17 cellular contexts compared by ENCODE assay signal in genomic region chr17:68400404-68400735, GRCh38. TPM values are rescaled to one million over a fixed set of nuclear protein-coding genes. Genes with fewer than 3 reads are reported as not detected.
DNase-seq lines count a peak whose midpoint lies in the region; ATAC-seq, FAIRE-seq and TF ChIP-seq lines count a peak whose summit lies in the region.
"Had no signal": no experiment of that assay in that cellular context is flagged by ENCODE, and none has a peak within 500 bp of the region (broad histone marks: within the 10 kb centered on the region; RNA-seq: fewer than 3 reads in every experiment).

No MANE protein-coding gene starts in this region.

- TF ChIP-seq EP300 in HepG2 (IDR thresholded peaks at IDR 0.05; ENCODE audit: low read depth in 2 of 2, low read length in 2 of 2): no peak
- TF ChIP-seq EP300 in HepG2 (CRISPR knock-in tag; IDR thresholded peaks at IDR 0.05; ENCODE audit: borderline replicate concordance): no peak

- H3K9me3 ChIP-seq in HepG2 (ENCODE audit: low read length): peaks cover 4% of the 10 kb centered on the region; the same call in 1 of the 2 replicates
- H3K9me3 ChIP-seq in esophagus squamous epithelium: peaks cover 0 to under 1% (median 0%) of the 10 kb centered on the region in 3 donors

- H3K9ac ChIP-seq in HepG2 (ENCODE audit: insufficient read depth, low read depth, low read length): no peak overlapping the region

- H3K36me3 ChIP-seq in HepG2 (replicated peaks in 1 of 2; ENCODE audit: control insufficient read depth in 1 of 2, insufficient read depth in 2 of 2, low read length in 2 of 2) (no peaks in the 10 kb centered on the region; a peak in 1 of 5 replicates), esophagus squamous epithelium (no peaks in the 10 kb centered on the region)
- H3K36me3 ChIP-seq: heart left ventricle had no signal

- peak overlapping the region; percentile 14; the same call in 1 of the 2 replicates for H3K4me2 ChIP-seq in HepG2 (ENCODE audit: low read depth, low read length)

- peak overlapping the region; percentile 88 for H3K27ac Mint-ChIP-seq in activated CD4-positive, alpha-beta T cell treated with anti-CD3 and anti-CD28 coated beads, Interleukin-2, amount 10 ng/mL, durations not matched to agents 24 days and 14 days
- peak overlapping the region; percentile 48 for H3K27ac Mint-ChIP-seq in activated CD8-positive, alpha-beta T cell treated with anti-CD3 and anti-CD28 coated beads, Interleukin-2, amount 10 ng/mL, durations not matched to agents 7 days and 5 days
- H3K27ac Mint-ChIP-seq in stimulated activated naive CD8-positive, alpha-beta T cell treated with anti-CD3 and anti-CD28 coated beads, Interleukin-15, amount 100 ng/mL, for 72 hours: peak overlapping the region; percentile 93 to 100

- H3K4me1 Mint-ChIP-seq in activated CD4-positive, alpha-beta T cell treated with anti-CD3 and anti-CD28 coated beads, Interleukin-2, amount 10 ng/mL, durations not matched to agents 24 days and 14 days: peaks cover 33% of the 10 kb centered on the region
- peaks cover 39% of the 10 kb centered on the region for H3K4me1 Mint-ChIP-seq in activated CD8-positive, alpha-beta T cell treated with anti-CD3 and anti-CD28 coated beads, Interleukin-2, amount 10 ng/mL, durations not matched to agents 7 days and 5 days (ENCODE audit: low read depth)
- peaks cover 41% of the 10 kb centered on the region for H3K4me1 Mint-ChIP-seq in stimulated activated naive CD8-positive, alpha-beta T cell treated with anti-CD3 and anti-CD28 coated beads, Interleukin-15, amount 100 ng/mL, for 72 hours

- no peaks in the 10 kb centered on the region for H3K79me2 ChIP-seq in HepG2 (ENCODE audit: insufficient read depth, low read length)

- in situ Hi-C loops in HepG2 (cut with HindIII; ENCODE audit: extremely low pct_ligation_motif_present, low pct_unique_long_range_greater_than_20kb): no loop called here

- H3K27ac ChIP-seq in HepG2 (ENCODE audit: extremely low read length, insufficient read depth, low read length) (no peak overlapping the region), esophagus squamous epithelium (peak overlapping the region in 1 of 4 donors; percentile 26)

- no TSS peak for BruUV-seq in HepG2 (replicated peaks; lab: Mats Ljungman, UMichigan)

- no peak for FAIRE-seq in HepG2 (lab: Jason Lieb, UNC)
- FAIRE-seq: A204.1 had no signal

- no peak for ATAC-seq in activated CD8-positive, alpha-beta T cell treated with anti-CD3 and anti-CD28 coated beads, Interleukin-2, amount 10 ng/mL, durations not matched to agents 7 days and 5 days
- no peak for ATAC-seq in HepG2
- no peak for ATAC-seq in stimulated activated naive CD8-positive, alpha-beta T cell treated with anti-CD3 and anti-CD28 coated beads, Interleukin-15, amount 100 ng/mL, for 72 hours
- no peak for ATAC-seq in activated CD4-positive, CD25-positive, alpha-beta regulatory T cell treated with anti-CD3 and anti-CD28 coated beads, Interleukin-2, amount 50 U/mL, for 24 hours
- ATAC-seq: Panc1 had no signal

- H3K4me3 Mint-ChIP-seq in activated CD4-positive, alpha-beta T cell treated with anti-CD3 and anti-CD28 coated beads, Interleukin-2, amount 10 ng/mL, durations not matched to agents 24 days and 14 days: peak overlapping the region; percentile 62
- no peak overlapping the region for H3K4me3 Mint-ChIP-seq in activated CD8-positive, alpha-beta T cell treated with anti-CD3 and anti-CD28 coated beads, Interleukin-2, amount 10 ng/mL, durations not matched to agents 7 days and 5 days
- H3K4me3 Mint-ChIP-seq in stimulated activated naive CD8-positive, alpha-beta T cell treated with anti-CD3 and anti-CD28 coated beads, Interleukin-15, amount 100 ng/mL, for 72 hours: peak overlapping the region in 1 of 2 donors; percentile 49

- TF ChIP-seq CTCF in HepG2 (CRISPR knock-in tag; IDR thresholded peaks at IDR 0.05) (no peak), esophagus squamous epithelium (IDR thresholded peaks at IDR 0.05) (no peak)

- TF ChIP-seq POLR2A in HepG2 (IDR thresholded peaks at IDR 0.05; ENCODE audit: insufficient read depth in 1 of 2, low read depth in 2 of 2, low read length in 2 of 2): no peak
- no peak for TF ChIP-seq POLR2A in esophagus squamous epithelium (IDR thresholded peaks at IDR 0.05)

- H3K4me1 ChIP-seq in HepG2 (ENCODE audit: insufficient read depth, low read length): peaks cover 46% of the 10 kb centered on the region
- peaks cover 0 to 14% (median 4%) of the 10 kb centered on the region in 3 donors for H3K4me1 ChIP-seq in esophagus squamous epithelium

- H3K4me3 ChIP-seq in HepG2 (replicated peaks in 1 of 3; ENCODE audit: insufficient read depth in 1 of 3, low read depth in 2 of 3, low read length in 3 of 3) (no peak overlapping the region), esophagus squamous epithelium (no peak overlapping the region)
- H3K4me3 ChIP-seq: heart left ventricle had no signal

- 98% methylated on average over 4 of the region's 4 CpGs for WGBS in HepG2 (ENCODE audit: low lambda C conversion rate)
- WGBS in esophagus squamous epithelium, 2 donors: 50 to 79% methylated on average over 4 of the region's 4 CpGs

- H3K27me3 Mint-ChIP-seq in activated CD4-positive, alpha-beta T cell treated with anti-CD3 and anti-CD28 coated beads, Interleukin-2, amount 10 ng/mL, durations not matched to agents 24 days and 14 days: no peaks in the 10 kb centered on the region
- no peaks in the 10 kb centered on the region for H3K27me3 Mint-ChIP-seq in activated CD8-positive, alpha-beta T cell treated with anti-CD3 and anti-CD28 coated beads, Interleukin-2, amount 10 ng/mL, durations not matched to agents 7 days and 5 days (ENCODE audit: low read depth)
- no peaks in the 10 kb centered on the region for H3K27me3 Mint-ChIP-seq in stimulated activated naive CD8-positive, alpha-beta T cell treated with anti-CD3 and anti-CD28 coated beads, Interleukin-15, amount 100 ng/mL, for 72 hours

- POLR2A ChIA-PET in activated CD8-positive, alpha-beta T cell treated with anti-CD3 and anti-CD28 coated beads, Interleukin-2, amount 10 ng/mL, durations not matched to agents 7 days and 5 days (lab: Charles Lee): interaction anchor here (0.6 to 1.4 kb wide), 3 partner anchors 55 to 109 kb away, joined by 3 to 5 read pairs (median 3); partner anchors contain the start of genes ARSG and SLC16A6
- POLR2A ChIA-PET in HepG2 (lab: Yijun Ruan, JAX): interaction anchor here (1.2 kb wide), 2 partner anchors 17 to 152 kb away, joined by 3 to 4 read pairs; partner anchors contain the start of gene AMZ2

- CTCF ChIA-PET in activated CD8-positive, alpha-beta T cell treated with anti-CD3 and anti-CD28 coated beads, Interleukin-2, amount 10 ng/mL, durations not matched to agents 7 days and 5 days (lab: Charles Lee): interaction anchor here (1.8 to 3.3 kb wide), 8 partner anchors 16 to 228 kb away, joined by 7 to 40 read pairs (median 14); partner anchors contain the start of gene ARSG
- CTCF ChIA-PET in HepG2 (lab: Yijun Ruan, JAX; ENCODE audit: low intra/inter-chr PET ratio, low total read pairs): interaction anchor here (2.0 kb wide), 1 partner anchor 137 kb away, joined by 32 read pairs; no protein-coding TSS in a partner anchor

- no peak overlapping the region for H2AFZ ChIP-seq in HepG2 (ENCODE audit: low read length)

- no peaks in the 10 kb centered on the region for H4K20me1 ChIP-seq in HepG2 (ENCODE audit: insufficient read depth, low read length)

- intact Hi-C loops in activated CD4-positive, alpha-beta T cell treated with anti-CD3 and anti-CD28 coated beads, Interleukin-2, amount 10 ng/mL, durations not matched to agents 24 days and 14 days (cut with micrococcal nuclease): loop anchor here (1.0 to 5.0 kb wide), 4 partner anchors 37 to 108 kb away; no protein-coding TSS in a partner anchor
- intact Hi-C loops in HepG2 (cut with micrococcal nuclease; ENCODE audit: unreplicated experiment): no loop called here
- intact Hi-C loops in esophagus squamous epithelium (cut with DNase I): no loop called here

- peaks cover 20% of the 10 kb centered on the region for H3K36me3 Mint-ChIP-seq in activated CD4-positive, alpha-beta T cell treated with anti-CD3 and anti-CD28 coated beads, Interleukin-2, amount 10 ng/mL, durations not matched to agents 24 days and 14 days (ENCODE audit: low read depth)
- H3K36me3 Mint-ChIP-seq in activated CD8-positive, alpha-beta T cell treated with anti-CD3 and anti-CD28 coated beads, Interleukin-2, amount 10 ng/mL, durations not matched to agents 7 days and 5 days (ENCODE audit: low read depth): peaks cover 23% of the 10 kb centered on the region

- peaks cover 10% of the 10 kb centered on the region for H3K9me3 Mint-ChIP-seq in activated CD4-positive, alpha-beta T cell treated with anti-CD3 and anti-CD28 coated beads, Interleukin-2, amount 10 ng/mL, durations not matched to agents 24 days and 14 days
- H3K9me3 Mint-ChIP-seq in activated CD8-positive, alpha-beta T cell treated with anti-CD3 and anti-CD28 coated beads, Interleukin-2, amount 10 ng/mL, durations not matched to agents 7 days and 5 days (ENCODE audit: insufficient read depth): peaks cover 12% of the 10 kb centered on the region
- no peaks in the 10 kb centered on the region for H3K9me3 Mint-ChIP-seq in stimulated activated naive CD8-positive, alpha-beta T cell treated with anti-CD3 and anti-CD28 coated beads, Interleukin-15, amount 100 ng/mL, for 72 hours

- H3K27me3 ChIP-seq in HepG2 (ENCODE audit: control insufficient read depth in 1 of 2, insufficient read depth in 2 of 2, low read length in 2 of 2) (no peaks in the 10 kb centered on the region), esophagus squamous epithelium (no peaks in the 10 kb centered on the region)
- H3K27me3 ChIP-seq: heart left ventricle had no signal

- TF ChIP-seq RAD21 in HepG2 (CRISPR knock-in tag; IDR thresholded peaks at IDR 0.05): no peak

- DNase-seq in activated CD4-positive, alpha-beta T cell treated with anti-CD3 and anti-CD28 coated beads, Interleukin-2, amount 10 ng/mL, durations not matched to agents 24 days and 14 days: no peak
- DNase-seq in activated CD4-positive, alpha-beta T cell treated with anti-CD3 and anti-CD28 coated beads for 48 hours: no peak
- no peak for DNase-seq in activated CD8-positive, alpha-beta T cell treated with anti-CD3 and anti-CD28 coated beads, Interleukin-2, amount 10 ng/mL, durations not matched to agents 7 days and 5 days
- DNase-seq in HepG2 (ENCODE audit: low spot score) (no peak), SIG-M5 (lab: John Stamatoyannopoulos, UW) (no peak), esophagus squamous epithelium (lab: John Stamatoyannopoulos, UW) (no peak)
- DNase-seq in stimulated activated naive CD8-positive, alpha-beta T cell treated with anti-CD3 and anti-CD28 coated beads, Interleukin-15, amount 100 ng/mL, for 72 hours: no peak
- DNase-seq: DMS 273 treated with DMSO at 0.1 percent for 48 hours, erythroblast, heart left ventricle, Kasumi-1, kidney glomerular epithelial cell, NCI-H524, retina had no signal

RNA-seq across cellular contexts. Expression of gene WIPI1, which starts 56.9 kb away (rescaled TPM):
- 9.1 and 9.5 TPM in 2 replicates for total RNA-seq in activated CD4-positive, alpha-beta T cell treated with anti-CD3 and anti-CD28 coated beads, Interleukin-2, amount 10 ng/mL, durations not matched to agents 24 days and 14 days
- total RNA-seq in activated CD8-positive, alpha-beta T cell treated with anti-CD3 and anti-CD28 coated beads, Interleukin-2, amount 10 ng/mL, durations not matched to agents 7 days and 5 days: 10 to 100 TPM; 40.8 to 41.4 TPM
- total RNA-seq in HepG2 (2016; rRNA removed; fragmentation: Illumina TruSeq; extraction: Trizol) (27.1 and 29.4 TPM in 2 replicates), esophagus squamous epithelium (10 to 100 TPM; 23.0 to 32.2 (median 25.5) TPM)
- total RNA-seq in HepG2 (2016; cell fraction: cytosol; rRNA removed; fragmentation: Illumina TruSeq; extraction: Trizol; ENCODE audit: low read depth): 42.3 and 43.2 TPM in 2 replicates
- 26.8 and 26.9 TPM in 2 replicates for total RNA-seq in HepG2 (2016; cell fraction: insoluble cytoplasmic fraction; rRNA removed; fragmentation: Illumina TruSeq; extraction: Trizol)
- total RNA-seq in HepG2 (2016; cell fraction: membrane; rRNA removed; fragmentation: Illumina TruSeq; extraction: Trizol): 52.2 and 60.9 TPM in 2 replicates
- total RNA-seq in HepG2 (2016; cell fraction: nucleus; rRNA removed; fragmentation: Illumina TruSeq; extraction: Trizol): 20.0 and 20.6 TPM in 2 replicates
- 135 and 141 TPM in 2 replicates for polyA plus RNA-seq in HepG2 (2011; rRNA removed)
- polyA plus RNA-seq in HepG2 (2011; cell fraction: cytosol; rRNA removed): 141 and 148 TPM in 2 replicates
- 91.7 and 99.3 TPM in 2 replicates for polyA plus RNA-seq in HepG2 (2011; cell fraction: nucleus; rRNA removed)
- 48.1 and 57.2 TPM in 2 replicates for polyA plus RNA-seq in HepG2 (2012)
- polyA plus RNA-seq in HepG2 (2016; cell fraction: cytosol; fragmentation: Illumina TruSeq; extraction: Trizol; ENCODE audit: low read depth): 45.3 and 47.3 TPM in 2 replicates
- 33.2 and 35.9 TPM in 2 replicates for polyA plus RNA-seq in HepG2 (2016; cell fraction: insoluble cytoplasmic fraction; fragmentation: Illumina TruSeq; extraction: Trizol; ENCODE audit: low read depth)
- polyA plus RNA-seq in HepG2 (2016; cell fraction: membrane; fragmentation: Illumina TruSeq; extraction: Trizol; ENCODE audit: low read depth): 57.1 and 57.2 TPM in 2 replicates
- 21.9 and 35.2 TPM in 2 replicates for polyA plus RNA-seq in HepG2 (2016; cell fraction: nucleus; fragmentation: Illumina TruSeq; extraction: Trizol; ENCODE audit: insufficient read depth, low read depth)
- polyA minus RNA-seq in HepG2 (2011; rRNA and poly(A)+ RNA removed; ENCODE audit: low replicate concordance): 18.4 and 144 TPM in 2 replicates
- polyA minus RNA-seq in HepG2 (2011; cell fraction: cytosol; rRNA and poly(A)+ RNA removed): 64.7 and 68.0 TPM in 2 replicates
- polyA minus RNA-seq in HepG2 (2011; cell fraction: nucleus; rRNA and poly(A)+ RNA removed): 130 and 135 TPM in 2 replicates
